In genomic region chr6:4208158-4208557, GRCh38 we compare ENCODE assay signal across 17 cellular contexts.
A peak's percentile ranks its signal among the peaks of the same experiment; 100 is the strongest.
DNase-seq lines count a peak whose midpoint lies in the region; ATAC-seq and TF ChIP-seq lines count a peak whose summit lies in the region.
"Had no signal": no experiment of that assay in that cellular context is flagged by ENCODE, and none has a peak within 500 bp of the region (broad histone marks: within the 10 kb centered on the region; RNA-seq: fewer than 3 reads in every experiment).

No MANE protein-coding gene starts in this region.

- H3K4me2 ChIP-seq in hepatocyte = no peak overlapping the region

- peaks cover 19% of the 10 kb centered on the region for H3K27me3 Mint-ChIP-seq in CD4-positive, alpha-beta T cell

- intact Hi-C loops in CD4-positive, alpha-beta T cell (cut with DNase I, micrococcal nuclease) = no loop called here
- intact Hi-C loops in testis (cut with DNase I; ENCODE audit: low total_unique reads) = no loop called here
- intact Hi-C loops in left lung (cut with DNase I) = no loop called here

- peaks cover 7% of the 10 kb centered on the region for H3K9me3 Mint-ChIP-seq in CD4-positive, alpha-beta T cell

- TF ChIP-seq POLR2A in testis (IDR thresholded peaks at IDR 0.05) = no peak

- no peak overlapping the region for H3K27ac ChIP-seq in CD4-positive, alpha-beta T cell (ENCODE audit: low read depth, low read length)
- H3K27ac ChIP-seq in hepatocyte (no peak overlapping the region), testis (no peak overlapping the region), left lung (no peak overlapping the region)

- POLR2A ChIA-PET in CD4-positive, alpha-beta T cell (lab: Charles Lee) = no interaction called here

- no peak overlapping the region for H3K4me3 Mint-ChIP-seq in CD4-positive, alpha-beta T cell
- H3K4me3 Mint-ChIP-seq: CD4-positive, CD25-positive, alpha-beta regulatory T cell had no signal

- H3K36me3 ChIP-seq in hepatocyte (replicated peaks; ENCODE audit: insufficient read depth, low read depth) = no peaks in the 10 kb centered on the region
- H3K36me3 ChIP-seq in testis (ENCODE audit: low read depth, missing control alignments) = no peaks in the 10 kb centered on the region
- no peaks in the 10 kb centered on the region for H3K36me3 ChIP-seq in left lung
- H3K36me3 ChIP-seq: BE2C had no signal

- H3K9me3 ChIP-seq in CD4-positive, alpha-beta T cell (ENCODE audit: control insufficient read depth, low read length) = peaks cover 5% of the 10 kb centered on the region
- no peaks in the 10 kb centered on the region for H3K9me3 ChIP-seq in hepatocyte (ENCODE audit: low read depth)
- H3K9me3 ChIP-seq in testis = no peaks in the 10 kb centered on the region
- H3K9me3 ChIP-seq in left lung = peaks cover 0 to 16% of the 10 kb centered on the region in 2 donors
- H3K9me3 ChIP-seq: BE2C had no signal

- H3K4me3 ChIP-seq in hepatocyte = no peak overlapping the region
- no peak overlapping the region for H3K4me3 ChIP-seq in testis
- H3K4me3 ChIP-seq in left lung = no peak overlapping the region

- H3K79me2 ChIP-seq in hepatocyte = no peaks in the 10 kb centered on the region

- peaks cover 6% of the 10 kb centered on the region for H3K27me3 ChIP-seq in CD4-positive, alpha-beta T cell (ENCODE audit: control insufficient read depth, insufficient read depth, low read length)
- H3K27me3 ChIP-seq in hepatocyte = no peaks in the 10 kb centered on the region
- no peaks in the 10 kb centered on the region for H3K27me3 ChIP-seq in testis
- no peaks in the 10 kb centered on the region for H3K27me3 ChIP-seq in left lung
- H3K27me3 ChIP-seq: BE2C had no signal

- no peak overlapping the region for H2AFZ ChIP-seq in hepatocyte

- no peak for TF ChIP-seq CTCF in CD4-positive, alpha-beta T cell (IDR thresholded peaks at IDR 0.05)
- TF ChIP-seq CTCF in hepatocyte (IDR thresholded peaks at IDR 0.05; ENCODE audit: poor library complexity) (no peak), testis (IDR thresholded peaks at IDR 0.05) (no peak), left lung (IDR thresholded peaks at IDR 0.05) (no peak)

- peak overlapping the region; percentile 57 for H3K27ac Mint-ChIP-seq in CD4-positive, alpha-beta T cell
- H3K27ac Mint-ChIP-seq: CD4-positive, CD25-positive, alpha-beta regulatory T cell had no signal

- H4K20me1 ChIP-seq in hepatocyte (ENCODE audit: insufficient read depth, poor library complexity, severe bottlenecking) = no peaks in the 10 kb centered on the region

- no peak for ATAC-seq in CD4-positive, alpha-beta T cell (ENCODE audit: poor library complexity)
- ATAC-seq in left lung = no peak
- ATAC-seq: HepG2, PC-3 had no signal

- H3K4me1 Mint-ChIP-seq in CD4-positive, alpha-beta T cell (ENCODE audit: low read depth) = peaks cover 26% of the 10 kb centered on the region

- no peaks in the 10 kb centered on the region for H3K9me2 ChIP-seq in hepatocyte (replicated peaks; ENCODE audit: insufficient read depth)

- DNase-seq in NCI-H524 (lab: John Stamatoyannopoulos, UW) = peak; percentile 4 to 66
- DNase-seq in NCI-H524 treated with DMSO at 0.1 percent for 48 hours (lab: John Stamatoyannopoulos, UW) = no peak
- no peak for DNase-seq in CD4-positive, alpha-beta T cell
- DNase-seq in cerebellum (ENCODE audit: low spot score) = peak; percentile 20
- peak; percentile 14 for DNase-seq in myocyte (ENCODE audit: low read depth)
- DNase-seq in hepatocyte (ENCODE audit: low spot score) = no peak
- DNase-seq in testis = no peak
- no peak for DNase-seq in left lung
- DNase-seq: 8988T; BE2C; Calu3; CD4-positive, CD25-positive, alpha-beta regulatory T cell; KBM-7; NCI-H1105 treated with DMSO at 0.1 percent for 48 hours; NCI-H1694; PC-3 had no signal

- H3K36me3 Mint-ChIP-seq in CD4-positive, alpha-beta T cell (ENCODE audit: low read depth) = peaks cover 8% of the 10 kb centered on the region

- H3K4me1 ChIP-seq in hepatocyte (ENCODE audit: insufficient read depth) (no peaks in the 10 kb centered on the region), testis (no peaks in the 10 kb centered on the region), left lung (no peaks in the 10 kb centered on the region)
- H3K4me1 ChIP-seq: BE2C had no signal

- WGBS in hepatocyte (ENCODE audit: low lambda C conversion rate, missing lambda C conversion rate) = 67% methylated on average over 2 of the region's 2 CpGs
- WGBS in testis, 2 donors = 69 to 86% methylated on average over 2 of the region's 2 CpGs

- CTCF ChIA-PET in CD4-positive, alpha-beta T cell (lab: Charles Lee) = no interaction called here

Comparison
In these comparisons a context has a peak if more than half of its experiments do, and no peak if none do; other contexts are left out.
1. DNase-seq: peak in NCI-H524 (2 of 2), cerebellum (single experiment) and myocyte (single experiment); none in NCI-H524 treated with DMSO at 0.1 percent for 48 hours (single experiment), CD4-positive, alpha-beta T cell (0 of 10), hepatocyte (single experiment), testis (single experiment) and left lung (0 of 2).